In the genomic region with DNA sequence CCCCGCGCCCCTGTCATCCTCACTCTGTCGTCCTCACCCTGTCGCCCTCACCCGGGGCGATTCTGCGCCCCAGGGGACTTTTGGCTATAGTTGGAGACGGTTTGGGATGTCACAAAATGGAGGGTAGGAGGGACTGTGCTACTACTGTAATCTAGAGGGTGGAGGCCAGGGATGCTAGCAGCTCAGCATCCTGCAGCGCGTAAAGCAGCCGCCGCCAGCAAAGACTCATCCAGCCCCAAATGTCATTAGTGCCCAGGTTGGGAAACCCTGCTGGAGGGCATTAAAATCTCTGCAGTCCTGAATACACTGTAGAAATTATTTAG, we compare ENCODE assay signal across 8 cellular contexts.
DNase-seq lines count a peak whose midpoint lies in the region; ATAC-seq and TF ChIP-seq lines count a peak whose summit lies in the region.

No MANE protein-coding gene starts in this region.

- no peaks in the 10 kb centered on the region for H3K27me3 Mint-ChIP-seq in activated T-cell treated with anti-CD3 and anti-CD28 coated beads, Interleukin-2, amount 50 U/mL, for 24 hours

- H3K79me2 ChIP-seq in SU-DHL-6 (ENCODE audit: insufficient read depth, low read length): peaks cover 20% of the 10 kb centered on the region

- peak overlapping the region; percentile 84 for H3K27ac ChIP-seq in SU-DHL-6 (ENCODE audit: low read depth, low read length)

- H2AFZ ChIP-seq in SU-DHL-6 (ENCODE audit: low read depth, low read length, severe bottlenecking): peak overlapping the region; percentile 93

- peak overlapping the region; percentile 87 for H3K9ac ChIP-seq in SU-DHL-6 (ENCODE audit: low read length)

- H3K9me3 Mint-ChIP-seq in activated T-cell treated with anti-CD3 and anti-CD28 coated beads, Interleukin-2, amount 50 U/mL, for 24 hours: no peaks in the 10 kb centered on the region

- H4K20me1 ChIP-seq in SU-DHL-6 (ENCODE audit: low read depth, low read length): no peaks in the 10 kb centered on the region

- H3K27ac Mint-ChIP-seq in activated T-cell treated with anti-CD3 and anti-CD28 coated beads, Interleukin-2, amount 50 U/mL, for 24 hours: peak overlapping the region; percentile 97

- no peaks in the 10 kb centered on the region for H3K27me3 ChIP-seq in SU-DHL-6 (ENCODE audit: low read length)

- H3K36me3 Mint-ChIP-seq in activated T-cell treated with anti-CD3 and anti-CD28 coated beads, Interleukin-2, amount 50 U/mL, for 24 hours (ENCODE audit: low read depth): peaks cover 52% of the 10 kb centered on the region

- H3K4me3 ChIP-seq in SU-DHL-6 (ENCODE audit: insufficient read depth, low read length, poor library complexity, severe bottlenecking): peak overlapping the region; percentile 84
- H3K4me3 ChIP-seq in fibroblast of pulmonary artery (replicated peaks; ENCODE audit: low read depth, low read length): peak overlapping the region; percentile 97
- H3K4me3 ChIP-seq in retinal pigment epithelial cell (ENCODE audit: low read length): peak overlapping the region; percentile 96

- peaks cover 16% of the 10 kb centered on the region for H3K36me3 ChIP-seq in SU-DHL-6 (ENCODE audit: low read length)

- peaks cover 29% of the 10 kb centered on the region for H3K4me1 Mint-ChIP-seq in activated T-cell treated with anti-CD3 and anti-CD28 coated beads, Interleukin-2, amount 50 U/mL, for 24 hours (ENCODE audit: low read depth)

- peaks cover 6% of the 10 kb centered on the region; the same call in 1 of the 2 replicates for H3F3A ChIP-seq in SU-DHL-6 (ENCODE audit: insufficient read depth)

- no peaks in the 10 kb centered on the region for H3K9me2 ChIP-seq in SU-DHL-6 (replicated peaks; ENCODE audit: insufficient read depth, low read length)

- TF ChIP-seq CTCF in SU-DHL-6 (IDR thresholded peaks at IDR 0.05; ENCODE audit: insufficient read depth, low read length, poor library complexity, severe bottlenecking): no peak
- no peak for TF ChIP-seq CTCF in fibroblast of pulmonary artery (IDR thresholded peaks at IDR 0.05; ENCODE audit: low read length, missing control alignments)
- no peak for TF ChIP-seq CTCF in retinal pigment epithelial cell (conservative IDR thresholded peaks at IDR 0.05; ENCODE audit: low read depth, low read length)

- no peaks in the 10 kb centered on the region for H3K9me3 ChIP-seq in SU-DHL-6 (ENCODE audit: insufficient read depth, low read length)

- H3K4me2 ChIP-seq in SU-DHL-6 (ENCODE audit: low read depth, low read length, poor library complexity, severe bottlenecking): peak overlapping the region; percentile 84

- no peak for DNase-seq in activated T-cell treated with anti-CD3 and anti-CD28 coated beads, Interleukin-2, amount 50 U/mL, for 24 hours
- no peak for DNase-seq in activated T-cell treated with anti-CD3 and anti-CD28 coated beads, Interleukin-2, amount 50 U/mL, for 48 hours
- DNase-seq in fibroblast of pulmonary artery (ENCODE audit: low read depth): no peak
- DNase-seq in retinal pigment epithelial cell (ENCODE audit: low read depth): no peak
- no peak for DNase-seq in SW480 (ENCODE audit: low spot score)
- no peak for DNase-seq in NCI-H1092 treated with DMSO at 0.1 percent for 48 hours (lab: John Stamatoyannopoulos, UW)

- peak overlapping the region; percentile 96 for H3K4me3 Mint-ChIP-seq in activated T-cell treated with anti-CD3 and anti-CD28 coated beads, Interleukin-2, amount 50 U/mL, for 24 hours

- ATAC-seq in GM18868 (IDR thresholded peaks at IDR 0.05; ENCODE audit: unreplicated experiment): no peak
